8 cellular contexts compared by ENCODE assay signal in the genomic region with DNA sequence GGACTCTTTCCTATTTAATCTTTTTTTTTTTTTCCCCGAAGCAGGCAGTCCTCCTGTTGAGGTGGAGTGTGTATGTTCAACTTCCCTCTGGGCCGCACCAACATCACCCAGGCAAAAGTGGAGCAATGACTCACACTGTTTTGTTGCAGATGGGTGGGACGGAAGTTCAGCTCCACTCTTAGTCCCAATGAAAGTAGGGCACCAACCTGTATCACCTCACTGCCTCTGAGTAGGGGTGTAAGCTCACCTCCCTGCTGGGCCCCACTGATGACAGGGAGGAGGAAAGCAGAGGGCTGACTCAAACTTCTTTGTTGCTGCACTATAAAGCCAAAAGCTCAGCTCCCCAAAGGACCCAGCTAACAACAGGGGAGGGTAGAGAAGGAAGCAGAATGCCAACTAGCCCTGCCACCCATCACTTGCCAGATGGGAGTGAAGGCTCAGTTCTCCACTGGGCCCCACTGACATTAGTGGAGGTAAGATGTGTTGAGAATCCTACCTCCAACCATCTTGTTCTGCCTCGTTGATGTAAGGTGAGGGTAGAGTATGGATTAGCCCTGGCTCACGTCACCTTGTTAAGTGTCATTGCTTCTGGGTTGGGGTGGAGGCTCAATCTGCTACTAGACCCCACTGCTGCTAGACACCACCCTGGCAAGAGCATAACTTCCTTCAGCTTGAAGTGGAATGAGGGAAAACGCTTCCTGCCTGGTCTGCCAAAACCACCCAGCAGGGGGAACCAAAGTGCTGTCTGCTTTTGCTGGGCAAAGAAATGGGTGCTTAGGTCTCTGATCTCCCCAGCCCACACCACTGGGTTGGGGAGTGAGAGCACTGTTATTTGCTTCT. TPM values are rescaled to one million over a fixed set of nuclear protein-coding genes. Genes with fewer than 3 reads are reported as not detected.
A peak's percentile ranks its signal among the peaks of the same experiment; 100 is the strongest.
DNase-seq lines count a peak whose midpoint lies in the region; ATAC-seq, FAIRE-seq and TF ChIP-seq lines count a peak whose summit lies in the region.

No MANE protein-coding gene starts in this region.

- ATAC-seq in GM21786 (IDR thresholded peaks at IDR 0.05; ENCODE audit: unreplicated experiment), result peak; percentile 65
- no peak for ATAC-seq in HG03432 (IDR thresholded peaks at IDR 0.05; ENCODE audit: unreplicated experiment)
- ATAC-seq in GM18520 (IDR thresholded peaks at IDR 0.05; ENCODE audit: unreplicated experiment), result no peak

- no peak overlapping the region for H3K27ac ChIP-seq in OCI-LY7 (ENCODE audit: low read depth, low read length, poor library complexity, severe bottlenecking)

- CTCF ChIA-PET in OCI-LY7 (lab: Charles Lee; ENCODE audit: unreplicated experiment), result no interaction called here

- BruUV-seq in OCI-LY7 (replicated peaks; lab: Mats Ljungman, UMichigan), result no TSS peak

- peaks cover 12% of the 10 kb centered on the region for H3K4me1 ChIP-seq in OCI-LY7 (ENCODE audit: insufficient read depth, low read length, poor library complexity, severe bottlenecking)

- peak; percentile 19 for TF ChIP-seq CTCF in D721Med (IDR thresholded peaks at IDR 0.05; ENCODE audit: insufficient read depth, missing control alignments)
- TF ChIP-seq CTCF in OCI-LY7 (conservative IDR thresholded peaks at IDR 0.05; ENCODE audit: low read length), result peak; percentile 69
- peak; percentile 70 for TF ChIP-seq CTCF in fibroblast of the aortic adventitia (IDR thresholded peaks at IDR 0.05; ENCODE audit: insufficient read depth, low read length)

- no peak for FAIRE-seq in D721Med (lab: Jason Lieb, UNC)

- no peak overlapping the region for H3K4me3 ChIP-seq in OCI-LY7 (ENCODE audit: low read depth, low read length, poor library complexity, severe bottlenecking)
- H3K4me3 ChIP-seq in fibroblast of the aortic adventitia (ENCODE audit: low read depth, low read length), result no peak overlapping the region

- H3K79me2 ChIP-seq in OCI-LY7 (ENCODE audit: insufficient read depth, low read depth, low read length), result no peaks in the 10 kb centered on the region; the same call in 1 of the 2 replicates

- H3K4me2 ChIP-seq in OCI-LY7 (ENCODE audit: low read length), result no peak overlapping the region

- DNase-seq in D721Med (ENCODE audit: insufficient read length, low spot score) (no peak), OCI-LY7 (ENCODE audit: low spot score) (peak; percentile 52), fibroblast of the aortic adventitia (ENCODE audit: low read depth) (peak; percentile 51), posterior vena cava (ENCODE audit: low spot score) (peak; percentile 83)
- peak; percentile 80 for DNase-seq in activated T-cell treated with anti-CD3 and anti-CD28 coated beads, Interleukin-2, amount 50 U/mL, for 1 hour

- peaks cover 16% of the 10 kb centered on the region for H3K36me3 ChIP-seq in OCI-LY7 (ENCODE audit: insufficient read depth, low read length)

- intact Hi-C loops in OCI-LY7 (cut with micrococcal nuclease; ENCODE audit: unreplicated experiment) (loop anchor here (1.0 to 5.0 kb wide), 2 partner anchors 75 to 190 kb away; no protein-coding TSS in a partner anchor), posterior vena cava (cut with DNase I) (no loop called here)

- H2AFZ ChIP-seq in OCI-LY7 (ENCODE audit: low read length), result no peak overlapping the region

- H4K20me1 ChIP-seq in OCI-LY7 (ENCODE audit: insufficient read depth, low read length), result no peaks in the 10 kb centered on the region

- POLR2A ChIA-PET in OCI-LY7 (lab: Charles Lee), result no interaction called here

- no peaks in the 10 kb centered on the region for H3K9me2 ChIP-seq in OCI-LY7 (ENCODE audit: insufficient read depth, low read length)

- H3K9me3 ChIP-seq in OCI-LY7 (ENCODE audit: low read length), result no peaks in the 10 kb centered on the region

RNA-seq across cellular contexts. Expression of a gene that starts 14.1 kb away (rescaled TPM):
- 14.2 and 21.6 TPM in 2 replicates for total RNA-seq in OCI-LY7 (2014; rRNA removed; shearing (Covaris generic))
- total RNA-seq in OCI-LY7 (2022), result 34.3 and 35.4 TPM in 2 replicates
- total RNA-seq in fibroblast of the aortic adventitia (ENCODE audit: low replicate concordance), result 42.5 and 58.1 TPM in 2 replicates
- total RNA-seq in posterior vena cava, result 10 to 100 TPM; 36.4 to 52.3 TPM

Comparison
In these comparisons a context has a peak if more than half of its experiments do, and no peak if none do; other contexts are left out.
1. CTCF ChIP-seq: peak in every context shown above with its lines; median percentile 70 in fibroblast of the aortic adventitia; 69 in OCI-LY7; 19 in D721Med.